27 cellular contexts compared by ENCODE assay signal in genomic region chr16:11639008-11639562, GRCh38. TPM values are rescaled to one million over a fixed set of nuclear protein-coding genes. Genes with fewer than 3 reads are reported as not detected.
DNase-seq lines count a peak whose midpoint lies in the region; ATAC-seq, FAIRE-seq and TF ChIP-seq lines count a peak whose summit lies in the region.
"Had no signal": no experiment of that assay in that cellular context is flagged by ENCODE, and none has a peak within 500 bp of the region (broad histone marks: within the 10 kb centered on the region; RNA-seq: fewer than 3 reads in every experiment).

No MANE protein-coding gene starts in this region.

- TF ChIP-seq RAD21 in A549 (conservative IDR thresholded peaks at IDR 0.05 in 1 of 2, IDR thresholded peaks at IDR 0.05 in 1 of 2) = no peak

- POLR2A ChIA-PET in A549 (lab: Yijun Ruan, JAX) = interaction anchor here (1.2 to 3.4 kb wide), 2 partner anchors 52 to 139 kb away, joined by 3 to 57 read pairs; partner anchors contain the start of gene LITAF

- H3K9me3 ChIP-seq in A549 = no peaks in the 10 kb centered on the region
- H3K9me3 ChIP-seq: BLaER1, body of pancreas, prostate gland had no signal

- no peak for FAIRE-seq in A549 (lab: Jason Lieb, UNC)
- FAIRE-seq: GM12891, H54 had no signal

- H3K36me3 Mint-ChIP-seq in HFFc6 (ENCODE audit: low read depth) (no peaks in the 10 kb centered on the region), osteocyte (ENCODE audit: unreplicated experiment) (no peaks in the 10 kb centered on the region)
- H3K36me3 Mint-ChIP-seq: stimulated activated memory B cell treated with anti-CD40 and anti-IgM and Interleukin-4, amounts not matched to agents 10 μg/mL and 1 μg/mL and 100 μg/mL, for 72 hours had no signal

- H3K4me3 Mint-ChIP-seq in HFFc6 (peak overlapping the region; percentile 1; the same call in 1 of the 2 replicates), osteocyte (ENCODE audit: unreplicated experiment) (no peak overlapping the region)
- H3K4me3 Mint-ChIP-seq: activated CD4-positive, alpha-beta memory T cell treated with anti-CD3 and anti-CD28 coated beads, Interleukin-2, amount 10 ng/mL, durations not matched to agents 7 days and 5 days; activated naive CD4-positive, alpha-beta T cell treated with anti-CD3 and anti-CD28 coated beads for 36 hours; activated T-helper 1 cell treated with anti-CD3 and anti-CD28 coated beads, Interleukin-12 subunit alpha, Interleukin-12 subunit beta, Interleukin-2, Interleukin-4 antibody, amounts not matched to agents 30 ng/mL and 10 ng/mL and 1 ng/mL, durations not matched to agents 14 hours and 24 hours and 36 hours; stimulated activated memory B cell treated with anti-CD40 and anti-IgM and Interleukin-4, amounts not matched to agents 10 μg/mL and 1 μg/mL and 100 μg/mL, for 72 hours had no signal

- no peak for TF ChIP-seq CTCF in A549 (IDR thresholded peaks at IDR 0.05)
- no peak for TF ChIP-seq CTCF in HFFc6 (IDR thresholded peaks at IDR 0.05)
- no peak for TF ChIP-seq CTCF in coronary artery (IDR thresholded peaks at IDR 0.05)
- no peak for TF ChIP-seq CTCF in osteocyte (IDR thresholded peaks at IDR 0.05)

- TF ChIP-seq POLR2A in A549 (IDR thresholded peaks at IDR 0.05; ENCODE audit: low read length) = no peak

- no peak for ATAC-seq in A549
- ATAC-seq in HG02852 (IDR thresholded peaks at IDR 0.05; ENCODE audit: unreplicated experiment) = no peak
- ATAC-seq: body of pancreas; PC-3; stimulated activated memory B cell treated with anti-CD40 and anti-IgM and Interleukin-4, amounts not matched to agents 10 μg/mL and 1 μg/mL and 100 μg/mL, for 72 hours had no signal

- H3K27ac ChIP-seq in A549 (peak overlapping the region; percentile 99 to 100), coronary artery (peak overlapping the region; percentile 72 to 93)
- H3K27ac ChIP-seq: BLaER1 had no signal

- peaks cover 58% of the 10 kb centered on the region for H3K4me1 ChIP-seq in A549
- H3K4me1 ChIP-seq: prostate gland had no signal

- H3K27ac Mint-ChIP-seq in HFFc6 (peak overlapping the region; percentile 100), osteocyte (ENCODE audit: unreplicated experiment) (peak overlapping the region; percentile 23)
- H3K27ac Mint-ChIP-seq: activated CD4-positive, alpha-beta memory T cell treated with anti-CD3 and anti-CD28 coated beads, Interleukin-2, amount 10 ng/mL, durations not matched to agents 7 days and 5 days; activated naive CD4-positive, alpha-beta T cell treated with anti-CD3 and anti-CD28 coated beads for 36 hours; activated T-helper 1 cell treated with anti-CD3 and anti-CD28 coated beads, Interleukin-12 subunit alpha, Interleukin-12 subunit beta, Interleukin-2, Interleukin-4 antibody, amounts not matched to agents 30 ng/mL and 10 ng/mL and 1 ng/mL, durations not matched to agents 14 hours and 24 hours and 36 hours; stimulated activated memory B cell treated with anti-CD40 and anti-IgM and Interleukin-4, amounts not matched to agents 10 μg/mL and 1 μg/mL and 100 μg/mL, for 72 hours had no signal

- H3K4me1 Mint-ChIP-seq in HFFc6 (ENCODE audit: low read depth) (peaks cover 39% of the 10 kb centered on the region), osteocyte (ENCODE audit: unreplicated experiment) (peaks cover 44% of the 10 kb centered on the region)

- TF ChIP-seq EP300 in A549 (IDR thresholded peaks at IDR 0.05) = no peak

- H3K4me3 ChIP-seq in A549 = no peak overlapping the region; the same call in 2 of the 3 replicates
- no peak overlapping the region for H3K4me3 ChIP-seq in coronary artery
- H3K4me3 ChIP-seq: BLaER1, body of pancreas, prostate gland had no signal

- CTCF ChIA-PET in A549 (lab: Yijun Ruan, JAX) = interaction anchor here (1.6 to 4.3 kb wide), 3 partner anchors 19 to 233 kb away, joined by 3 to 65 read pairs (median 23); no protein-coding TSS in a partner anchor

- H3K4me2 ChIP-seq in A549 = peak overlapping the region; percentile 89
- H3K4me2 ChIP-seq: BLaER1 had no signal

- no peak for DNase-seq in A549 (ENCODE audit: low read depth in 1 of 2, low spot score in 1 of 2)
- no peak for DNase-seq in HFFc6
- no peak for DNase-seq in coronary artery (ENCODE audit: low spot score)
- DNase-seq in osteocyte (ENCODE audit: extremely low spot score, unreplicated experiment) = no peak
- no peak for DNase-seq in AG08396 (ENCODE audit: low spot score)
- no peak for DNase-seq in cortex of kidney (lab: John Stamatoyannopoulos, UW)
- no peak for DNase-seq in KBM-7
- DNase-seq: activated CD4-positive, alpha-beta memory T cell treated with anti-CD3 and anti-CD28 coated beads, Interleukin-2, amount 10 ng/mL, durations not matched to agents 7 days and 5 days; activated CD4-positive, CD25-positive, alpha-beta regulatory T cell treated with anti-CD3 and anti-CD28 coated beads, Interleukin-2, amount 50 U/mL, for 72 hours; activated CD8-positive, alpha-beta memory T cell treated with anti-CD3 and anti-CD28 coated beads, Interleukin-2, amount 50 U/mL, for 48 hours; activated naive CD4-positive, alpha-beta T cell treated with anti-CD3 and anti-CD28 coated beads for 36 hours; body of pancreas; DMS153; Karpas-422; mesenchymal stem cell; NCI-H1417; NCI-H2029; NCI-H526; PC-3; Right ventricle myocardium superior had no signal

- H3K27me3 Mint-ChIP-seq in HFFc6 (ENCODE audit: insufficient read depth) = peaks cover 4% of the 10 kb centered on the region
- peaks cover 3% of the 10 kb centered on the region for H3K27me3 Mint-ChIP-seq in osteocyte (ENCODE audit: unreplicated experiment)
- H3K27me3 Mint-ChIP-seq: stimulated activated memory B cell treated with anti-CD40 and anti-IgM and Interleukin-4, amounts not matched to agents 10 μg/mL and 1 μg/mL and 100 μg/mL, for 72 hours had no signal

- 45% methylated on average over 4 of the region's 4 CpGs for WGBS in A549 (ENCODE audit: missing lambda C conversion rate)

- H3K9me3 Mint-ChIP-seq in HFFc6 (no peaks in the 10 kb centered on the region), osteocyte (ENCODE audit: unreplicated experiment) (no peaks in the 10 kb centered on the region)
- H3K9me3 Mint-ChIP-seq: activated CD4-positive, alpha-beta memory T cell treated with anti-CD3 and anti-CD28 coated beads, Interleukin-2, amount 10 ng/mL, durations not matched to agents 7 days and 5 days; activated naive CD4-positive, alpha-beta T cell treated with anti-CD3 and anti-CD28 coated beads for 36 hours; activated T-helper 1 cell treated with anti-CD3 and anti-CD28 coated beads, Interleukin-12 subunit alpha, Interleukin-12 subunit beta, Interleukin-2, Interleukin-4 antibody, amounts not matched to agents 30 ng/mL and 10 ng/mL and 1 ng/mL, durations not matched to agents 14 hours and 24 hours and 36 hours; stimulated activated memory B cell treated with anti-CD40 and anti-IgM and Interleukin-4, amounts not matched to agents 10 μg/mL and 1 μg/mL and 100 μg/mL, for 72 hours had no signal

- in situ Hi-C loops in KBM-7 (cut with MboI; ENCODE audit: low pct_unique_long_range_greater_than_20kb, low sequenced_read_pairs) = no loop called here

TF ChIP-seq in A549, 52 proteins besides CTCF, POLR2A, EP300 and RAD21:
- TF ChIP-seq EHF (CRISPR knock-in tag; IDR thresholded peaks at IDR 0.05) (0 out of 2 replicates have a peak, but pooled peaks have one; percentile 26), HOXB13 (CRISPR knock-in tag; IDR thresholded peaks at IDR 0.05; ENCODE audit: low read depth) (peak; percentile 38; the same call in 1 of the 2 replicates), RNF2 (IDR thresholded peaks at IDR 0.05; ENCODE audit: borderline replicate concordance, low read depth) (no peak), RCOR1 (IDR thresholded peaks at IDR 0.05; ENCODE audit: low read depth, low read length) (no peak)

RNA-seq across cellular contexts. Expression of gene SNN, which starts 29.2 kb away (rescaled TPM):
- 6.3 and 6.7 TPM in 2 replicates for polyA plus RNA-seq in A549 (2011; rRNA removed)
- polyA plus RNA-seq in A549 (2012; cell fraction: cytosol; rRNA removed) = 5.9 and 8.5 TPM in 2 replicates
- polyA plus RNA-seq in A549 (2012; cell fraction: nucleus; rRNA removed) = 3.6 and 5.0 TPM in 2 replicates
- 8.9 to 10.7 TPM (median 9.7 TPM) in 3 replicates for polyA plus RNA-seq in A549 (2017; fragmentation: RNase III; extraction: RNeasy Plus Mini Kit Qiagen cat#74134 plus additional on column Dnase treatment)
- 4.3 and 4.4 TPM in 2 replicates for polyA minus RNA-seq in A549 (2011; rRNA and poly(A)+ RNA removed)
- total RNA-seq in HFFc6 (2021; fragmentation: NEBNext Ultra II Directional; extraction: Animal tissue kit (Norgen Biotek cat#: 25700)) = 1 to 10 TPM; 4.6 to 7.6 (median 6.5) TPM
- 23.4 and 24.0 TPM in 2 replicates for total RNA-seq in osteocyte

RNA-seq across cellular contexts. Expression of gene LITAF, which starts 52.4 kb away (rescaled TPM):
- 197 and 216 TPM in 2 replicates for polyA plus RNA-seq in A549 (2011; rRNA removed)
- 250 and 441 TPM in 2 replicates for polyA plus RNA-seq in A549 (2012; cell fraction: cytosol; rRNA removed)
- 173 and 229 TPM in 2 replicates for polyA plus RNA-seq in A549 (2012; cell fraction: nucleus; rRNA removed)
- 197 to 227 TPM (median 218 TPM) in 3 replicates for polyA plus RNA-seq in A549 (2017; fragmentation: RNase III; extraction: RNeasy Plus Mini Kit Qiagen cat#74134 plus additional on column Dnase treatment)
- polyA minus RNA-seq in A549 (2011; rRNA and poly(A)+ RNA removed) = 215 and 242 TPM in 2 replicates
- 100 to 1,000 TPM; 114 to 143 (median 135) TPM for total RNA-seq in HFFc6 (2021; fragmentation: NEBNext Ultra II Directional; extraction: Animal tissue kit (Norgen Biotek cat#: 25700))
- total RNA-seq in osteocyte = 179 and 189 TPM in 2 replicates
